ENCODE assay signal across 18 cellular contexts in genomic region chr1:92575123-92575522, GRCh38.
"Had no signal": no experiment of that assay in that cellular context is flagged by ENCODE, and none has a peak within 500 bp of the region (broad histone marks: within the 10 kb centered on the region; RNA-seq: fewer than 3 reads in every experiment).

No MANE protein-coding gene starts in this region.

- H3K27me3 ChIP-seq: ascending aorta, colonic mucosa, SJSA1, upper lobe of right lung had no signal

- H3K27me3 Mint-ChIP-seq: central memory CD8-positive, alpha-beta T cell; naive B cell had no signal

- H3K27ac Mint-ChIP-seq: endodermal cell, naive B cell, WTC11 had no signal

- H3K36me3 Mint-ChIP-seq: WTC11 had no signal

- H3K4me1 ChIP-seq: ascending aorta, colonic mucosa, psoas muscle, SJSA1, upper lobe of right lung had no signal

- H3K4me1 Mint-ChIP-seq: central memory CD8-positive, alpha-beta T cell; endodermal cell; naive B cell; WTC11 had no signal

- H3K9me3 ChIP-seq: ascending aorta, colonic mucosa, mucosa of descending colon, psoas muscle, SJSA1, upper lobe of right lung had no signal

- H3K9me3 Mint-ChIP-seq: central memory CD8-positive, alpha-beta T cell; endodermal cell; naive B cell; WTC11 had no signal

- DNase-seq: activated CD4-positive, alpha-beta T cell treated with anti-CD3 and anti-CD28 coated beads, Interleukin-2, amount 50 U/mL, for 1 hour; colonic mucosa; endodermal cell; foreskin fibroblast; mesenchymal stem cell; mucosa of descending colon; naive B cell; psoas muscle; right cardiac atrium; stimulated activated CD4-positive, alpha-beta T cell treated with anti-CD3 and anti-CD28 coated beads, Interleukin-15, amount 100 ng/mL, for 24 hours; stimulated activated CD4-positive, alpha-beta T cell treated with anti-CD3 and anti-CD28 coated beads, Interleukin-2, amount 100 ng/mL, for 48 hours; upper lobe of right lung had no signal

- H3K4me3 ChIP-seq: ascending aorta, colonic mucosa, mucosa of descending colon, psoas muscle, SJSA1, skin epidermis, upper lobe of right lung had no signal

- H3K27ac ChIP-seq: ascending aorta, colonic mucosa, epithelial cell of prostate, psoas muscle, SJSA1, skin epidermis, upper lobe of right lung had no signal

- H3K4me3 Mint-ChIP-seq: central memory CD8-positive, alpha-beta T cell; endodermal cell; naive B cell; WTC11 had no signal

- H3K36me3 ChIP-seq: ascending aorta, colonic mucosa, SJSA1, upper lobe of right lung had no signal

- ATAC-seq: mucosa of descending colon, psoas muscle, right cardiac atrium, upper lobe of right lung, WTC11 had no signal
